1 cellular context compared by ENCODE assay signal in the genomic region with DNA sequence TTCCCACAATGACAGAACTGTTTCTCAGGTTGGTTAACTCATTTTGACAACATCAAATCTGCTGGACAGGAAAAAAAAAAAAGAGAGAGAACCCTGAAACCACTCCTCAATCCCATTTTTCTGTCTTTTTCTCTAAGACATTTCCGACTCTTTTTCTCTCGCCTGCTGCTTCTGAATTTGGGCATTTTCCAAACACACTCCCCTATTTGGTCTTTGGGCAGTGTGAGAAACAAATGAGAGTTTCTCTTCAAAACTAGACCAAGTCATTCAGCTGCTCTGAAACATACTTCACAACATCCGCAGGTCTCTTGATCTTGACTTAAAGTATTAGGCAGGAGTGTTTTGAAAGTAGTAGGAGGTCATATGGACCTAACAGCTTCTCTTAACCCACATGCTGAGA.
TF ChIP-seq lines count a peak whose summit lies in the region.

No MANE protein-coding gene starts in this region.

TF ChIP-seq in H1, 55 proteins besides CTCF, POLR2A, EP300 and RAD21:
- TF ChIP-seq, protein P1, sequence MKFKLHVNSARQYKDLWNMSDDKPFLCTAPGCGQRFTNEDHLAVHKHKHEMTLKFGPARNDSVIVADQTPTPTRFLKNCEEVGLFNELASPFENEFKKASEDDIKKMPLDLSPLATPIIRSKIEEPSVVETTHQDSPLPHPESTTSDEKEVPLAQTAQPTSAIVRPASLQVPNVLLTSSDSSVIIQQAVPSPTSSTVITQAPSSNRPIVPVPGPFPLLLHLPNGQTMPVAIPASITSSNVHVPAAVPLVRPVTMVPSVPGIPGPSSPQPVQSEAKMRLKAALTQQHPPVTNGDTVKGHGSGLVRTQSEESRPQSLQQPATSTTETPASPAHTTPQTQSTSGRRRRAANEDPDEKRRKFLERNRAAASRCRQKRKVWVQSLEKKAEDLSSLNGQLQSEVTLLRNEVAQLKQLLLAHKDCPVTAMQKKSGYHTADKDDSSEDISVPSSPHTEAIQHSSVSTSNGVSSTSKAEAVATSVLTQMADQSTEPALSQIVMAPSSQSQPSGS (IDR thresholded peaks at IDR 0.05; ENCODE audit: low read length): no peak
- TF ChIP-seq SIN3A (conservative IDR thresholded peaks at IDR 0.05 in 1 of 2, IDR thresholded peaks at IDR 0.05 in 1 of 2; ENCODE audit: low read depth in 1 of 2, low read length in 2 of 2): no peak
- TF ChIP-seq TAF1 (IDR thresholded peaks at IDR 0.05; ENCODE audit: low read depth, low read length): no peak
- TF ChIP-seq, protein P2, sequence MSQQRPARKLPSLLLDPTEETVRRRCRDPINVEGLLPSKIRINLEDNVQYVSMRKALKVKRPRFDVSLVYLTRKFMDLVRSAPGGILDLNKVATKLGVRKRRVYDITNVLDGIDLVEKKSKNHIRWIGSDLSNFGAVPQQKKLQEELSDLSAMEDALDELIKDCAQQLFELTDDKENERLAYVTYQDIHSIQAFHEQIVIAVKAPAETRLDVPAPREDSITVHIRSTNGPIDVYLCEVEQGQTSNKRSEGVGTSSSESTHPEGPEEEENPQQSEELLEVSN (IDR thresholded peaks at IDR 0.05): no peak
- no peak for TF ChIP-seq HDAC6 (IDR thresholded peaks at IDR 0.05; ENCODE audit: low read depth, low read length)
- TF ChIP-seq RFX5 (IDR thresholded peaks at IDR 0.05; ENCODE audit: borderline replicate concordance, low read depth, low read length): no peak
- TF ChIP-seq POU5F1 (IDR thresholded peaks at IDR 0.05; ENCODE audit: low read depth, low read length): no peak
- TF ChIP-seq SP4 (IDR thresholded peaks at IDR 0.05; ENCODE audit: low read length): no peak
- TF ChIP-seq BRCA1 (IDR thresholded peaks at IDR 0.05; ENCODE audit: low read depth, low read length): no peak
- TF ChIP-seq EZH2 (IDR thresholded peaks at IDR 0.05; ENCODE audit: low read depth, low read length, severe bottlenecking): no peak
- TF ChIP-seq SIX5 (IDR thresholded peaks at IDR 0.05; ENCODE audit: low read depth, low read length): no peak
- no peak for TF ChIP-seq NRF1 (IDR thresholded peaks at IDR 0.05; ENCODE audit: low read depth, low read length)
- TF ChIP-seq HDAC2 (IDR thresholded peaks at IDR 0.05; ENCODE audit: borderline replicate concordance in 1 of 2, low read depth in 2 of 2, low read length in 2 of 2): no peak
- TF ChIP-seq, protein P3, sequence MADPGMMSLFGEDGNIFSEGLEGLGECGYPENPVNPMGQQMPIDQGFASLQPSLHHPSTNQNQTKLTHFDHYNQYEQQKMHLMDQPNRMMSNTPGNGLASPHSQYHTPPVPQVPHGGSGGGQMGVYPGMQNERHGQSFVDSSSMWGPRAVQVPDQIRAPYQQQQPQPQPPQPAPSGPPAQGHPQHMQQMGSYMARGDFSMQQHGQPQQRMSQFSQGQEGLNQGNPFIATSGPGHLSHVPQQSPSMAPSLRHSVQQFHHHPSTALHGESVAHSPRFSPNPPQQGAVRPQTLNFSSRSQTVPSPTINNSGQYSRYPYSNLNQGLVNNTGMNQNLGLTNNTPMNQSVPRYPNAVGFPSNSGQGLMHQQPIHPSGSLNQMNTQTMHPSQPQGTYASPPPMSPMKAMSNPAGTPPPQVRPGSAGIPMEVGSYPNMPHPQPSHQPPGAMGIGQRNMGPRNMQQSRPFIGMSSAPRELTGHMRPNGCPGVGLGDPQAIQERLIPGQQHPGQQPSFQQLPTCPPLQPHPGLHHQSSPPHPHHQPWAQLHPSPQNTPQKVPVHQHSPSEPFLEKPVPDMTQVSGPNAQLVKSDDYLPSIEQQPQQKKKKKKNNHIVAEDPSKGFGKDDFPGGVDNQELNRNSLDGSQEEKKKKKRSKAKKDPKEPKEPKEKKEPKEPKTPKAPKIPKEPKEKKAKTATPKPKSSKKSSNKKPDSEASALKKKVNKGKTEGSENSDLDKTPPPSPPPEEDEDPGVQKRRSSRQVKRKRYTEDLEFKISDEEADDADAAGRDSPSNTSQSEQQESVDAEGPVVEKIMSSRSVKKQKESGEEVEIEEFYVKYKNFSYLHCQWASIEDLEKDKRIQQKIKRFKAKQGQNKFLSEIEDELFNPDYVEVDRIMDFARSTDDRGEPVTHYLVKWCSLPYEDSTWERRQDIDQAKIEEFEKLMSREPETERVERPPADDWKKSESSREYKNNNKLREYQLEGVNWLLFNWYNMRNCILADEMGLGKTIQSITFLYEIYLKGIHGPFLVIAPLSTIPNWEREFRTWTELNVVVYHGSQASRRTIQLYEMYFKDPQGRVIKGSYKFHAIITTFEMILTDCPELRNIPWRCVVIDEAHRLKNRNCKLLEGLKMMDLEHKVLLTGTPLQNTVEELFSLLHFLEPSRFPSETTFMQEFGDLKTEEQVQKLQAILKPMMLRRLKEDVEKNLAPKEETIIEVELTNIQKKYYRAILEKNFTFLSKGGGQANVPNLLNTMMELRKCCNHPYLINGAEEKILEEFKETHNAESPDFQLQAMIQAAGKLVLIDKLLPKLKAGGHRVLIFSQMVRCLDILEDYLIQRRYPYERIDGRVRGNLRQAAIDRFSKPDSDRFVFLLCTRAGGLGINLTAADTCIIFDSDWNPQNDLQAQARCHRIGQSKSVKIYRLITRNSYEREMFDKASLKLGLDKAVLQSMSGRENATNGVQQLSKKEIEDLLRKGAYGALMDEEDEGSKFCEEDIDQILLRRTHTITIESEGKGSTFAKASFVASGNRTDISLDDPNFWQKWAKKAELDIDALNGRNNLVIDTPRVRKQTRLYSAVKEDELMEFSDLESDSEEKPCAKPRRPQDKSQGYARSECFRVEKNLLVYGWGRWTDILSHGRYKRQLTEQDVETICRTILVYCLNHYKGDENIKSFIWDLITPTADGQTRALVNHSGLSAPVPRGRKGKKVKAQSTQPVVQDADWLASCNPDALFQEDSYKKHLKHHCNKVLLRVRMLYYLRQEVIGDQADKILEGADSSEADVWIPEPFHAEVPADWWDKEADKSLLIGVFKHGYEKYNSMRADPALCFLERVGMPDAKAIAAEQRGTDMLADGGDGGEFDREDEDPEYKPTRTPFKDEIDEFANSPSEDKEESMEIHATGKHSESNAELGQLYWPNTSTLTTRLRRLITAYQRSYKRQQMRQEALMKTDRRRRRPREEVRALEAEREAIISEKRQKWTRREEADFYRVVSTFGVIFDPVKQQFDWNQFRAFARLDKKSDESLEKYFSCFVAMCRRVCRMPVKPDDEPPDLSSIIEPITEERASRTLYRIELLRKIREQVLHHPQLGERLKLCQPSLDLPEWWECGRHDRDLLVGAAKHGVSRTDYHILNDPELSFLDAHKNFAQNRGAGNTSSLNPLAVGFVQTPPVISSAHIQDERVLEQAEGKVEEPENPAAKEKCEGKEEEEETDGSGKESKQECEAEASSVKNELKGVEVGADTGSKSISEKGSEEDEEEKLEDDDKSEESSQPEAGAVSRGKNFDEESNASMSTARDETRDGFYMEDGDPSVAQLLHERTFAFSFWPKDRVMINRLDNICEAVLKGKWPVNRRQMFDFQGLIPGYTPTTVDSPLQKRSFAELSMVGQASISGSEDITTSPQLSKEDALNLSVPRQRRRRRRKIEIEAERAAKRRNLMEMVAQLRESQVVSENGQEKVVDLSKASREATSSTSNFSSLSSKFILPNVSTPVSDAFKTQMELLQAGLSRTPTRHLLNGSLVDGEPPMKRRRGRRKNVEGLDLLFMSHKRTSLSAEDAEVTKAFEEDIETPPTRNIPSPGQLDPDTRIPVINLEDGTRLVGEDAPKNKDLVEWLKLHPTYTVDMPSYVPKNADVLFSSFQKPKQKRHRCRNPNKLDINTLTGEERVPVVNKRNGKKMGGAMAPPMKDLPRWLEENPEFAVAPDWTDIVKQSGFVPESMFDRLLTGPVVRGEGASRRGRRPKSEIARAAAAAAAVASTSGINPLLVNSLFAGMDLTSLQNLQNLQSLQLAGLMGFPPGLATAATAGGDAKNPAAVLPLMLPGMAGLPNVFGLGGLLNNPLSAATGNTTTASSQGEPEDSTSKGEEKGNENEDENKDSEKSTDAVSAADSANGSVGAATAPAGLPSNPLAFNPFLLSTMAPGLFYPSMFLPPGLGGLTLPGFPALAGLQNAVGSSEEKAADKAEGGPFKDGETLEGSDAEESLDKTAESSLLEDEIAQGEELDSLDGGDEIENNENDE (IDR thresholded peaks at IDR 0.05; ENCODE audit: insufficient replicate concordance, low read length): no peak
- no peak for TF ChIP-seq RBBP5 (IDR thresholded peaks at IDR 0.05; ENCODE audit: borderline replicate concordance, low read depth, low read length)
